Comparison of ENCODE assay signal across 8 cellular contexts in the genomic region with DNA sequence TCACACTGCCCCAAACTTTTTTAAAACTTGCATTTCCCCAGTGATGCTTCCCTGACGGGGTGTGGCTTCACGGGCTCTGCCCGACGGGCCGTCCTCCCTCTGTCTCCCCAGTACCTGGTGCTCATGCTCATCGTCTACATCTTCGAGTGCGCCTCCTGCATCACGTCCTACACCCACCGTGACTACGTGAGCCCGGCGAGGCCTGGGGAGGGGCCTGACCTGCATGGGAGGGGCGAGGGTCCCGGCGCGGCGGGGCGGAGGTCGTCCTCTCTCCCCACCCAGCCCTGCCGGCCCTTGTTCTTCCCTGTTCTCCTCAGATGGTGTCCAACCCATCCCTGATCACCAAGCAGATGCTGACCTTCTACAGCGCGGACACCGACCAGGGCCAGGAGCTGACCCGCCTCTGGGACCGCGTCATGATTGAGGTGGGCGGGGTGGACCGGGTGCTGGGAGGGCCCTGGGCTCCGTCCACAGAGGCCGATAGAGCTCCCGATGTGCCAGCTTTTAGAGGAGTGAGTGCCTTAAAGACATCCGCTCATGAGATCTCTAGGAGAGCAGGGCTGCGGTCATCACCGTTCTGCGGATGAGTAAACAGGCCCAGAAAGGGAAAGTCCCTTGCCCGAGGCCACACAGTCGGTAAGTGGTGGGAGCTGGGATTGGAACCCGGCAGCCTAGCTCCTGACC. TPM values are rescaled to one million over a fixed set of nuclear protein-coding genes. Genes with fewer than 3 reads are reported as not detected.
DNase-seq lines count a peak whose midpoint lies in the region; ATAC-seq lines count a peak whose summit lies in the region.

No MANE protein-coding gene starts in this region.

- H3K4me3 ChIP-seq in iPS-11a (ENCODE audit: low read depth, low read length): peak overlapping the region; percentile 62

- DNase-seq in RPMI8226 (peak; percentile 42), amniotic epithelial cell (ENCODE audit: low read depth) (peak; percentile 68), retina (no peak), midbrain (lab: John Stamatoyannopoulos, UW) (no peak), HT-29 (ENCODE audit: low spot score) (no peak)
- DNase-seq in stimulated activated CD4-positive, alpha-beta T cell treated with anti-CD3 and anti-CD28 coated beads, Interleukin-2, amount 100 ng/mL, for 48 hours: peak; percentile 42 to 43

- peak; percentile 45 for ATAC-seq in GM21529 (IDR thresholded peaks at IDR 0.05; ENCODE audit: unreplicated experiment)

RNA-seq across cellular contexts. Expression of a gene that starts 6.9 kb away (rescaled TPM):
- total RNA-seq in HT-29 (2014; rRNA removed; shearing (Covaris generic)): not detected in 2 replicates

RNA-seq across cellular contexts. Expression of a gene that starts 25.1 kb away (rescaled TPM):
- 846 and 847 TPM in 2 replicates for total RNA-seq in HT-29 (2014; rRNA removed; shearing (Covaris generic))

RNA-seq across cellular contexts. Expression of a gene that starts 31.1 kb away (rescaled TPM):
- total RNA-seq in HT-29 (2014; rRNA removed; shearing (Covaris generic)): not detected in 2 replicates

RNA-seq across cellular contexts. Expression of a gene that starts 31.7 kb away (rescaled TPM):
- total RNA-seq in HT-29 (2014; rRNA removed; shearing (Covaris generic)): 2.0 and 3.5 TPM in 2 replicates

RNA-seq across cellular contexts. Expression of a gene that starts 44.4 kb away (rescaled TPM):
- 218 and 225 TPM in 2 replicates for total RNA-seq in HT-29 (2014; rRNA removed; shearing (Covaris generic))

Comparison
In these comparisons a context has a peak if more than half of its experiments do, and no peak if none do; other contexts are left out.
1. DNase-seq: peak in RPMI8226 (single experiment), amniotic epithelial cell (single experiment) and stimulated activated CD4-positive, alpha-beta T cell treated with anti-CD3 and anti-CD28 coated beads, Interleukin-2, amount 100 ng/mL, for 48 hours (2 of 2); none in retina (single experiment), midbrain (single experiment) and HT-29 (single experiment).